15 cellular contexts compared by ENCODE assay signal in the genomic region with DNA sequence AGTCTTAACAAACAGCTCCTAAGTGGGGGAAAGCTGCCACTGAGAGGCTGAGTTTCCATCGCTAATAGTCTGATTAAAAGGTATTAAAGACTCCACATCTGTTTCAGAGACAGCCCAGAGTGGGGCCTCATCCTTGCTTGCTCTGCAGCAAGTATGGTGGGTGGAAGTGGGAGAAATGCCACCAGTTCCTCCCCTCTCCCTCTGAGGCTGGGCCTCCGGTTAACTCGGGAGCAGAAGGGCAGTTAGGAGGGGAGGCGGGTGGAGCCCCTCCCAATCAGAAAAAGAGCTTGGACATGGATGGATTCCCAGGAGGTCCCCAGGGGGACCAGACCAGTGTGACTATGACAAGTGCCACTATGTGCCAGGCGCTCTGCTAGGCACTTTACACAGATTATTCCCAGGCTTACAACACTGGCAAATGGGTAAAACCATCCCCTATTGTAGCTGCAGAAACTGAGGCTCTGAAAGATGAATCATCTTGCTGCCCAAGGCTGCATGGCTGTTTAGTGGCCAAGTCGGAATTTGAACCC. TPM values are rescaled to one million over a fixed set of nuclear protein-coding genes. Genes with fewer than 3 reads are reported as not detected.
A peak's percentile ranks its signal among the peaks of the same experiment; 100 is the strongest.
DNase-seq lines count a peak whose midpoint lies in the region; ATAC-seq and TF ChIP-seq lines count a peak whose summit lies in the region.
"Had no signal": no experiment of that assay in that cellular context is flagged by ENCODE, and none has a peak within 500 bp of the region (broad histone marks: within the 10 kb centered on the region; RNA-seq: fewer than 3 reads in every experiment).

No MANE protein-coding gene starts in this region.

- TF ChIP-seq POLR2A in tibial nerve (IDR thresholded peaks at IDR 0.05) (no peak), upper lobe of left lung (IDR thresholded peaks at IDR 0.05) (no peak)

- H3K9me3 ChIP-seq in tibial nerve (no peaks in the 10 kb centered on the region), upper lobe of left lung (no peaks in the 10 kb centered on the region)
- H3K9me3 ChIP-seq: Caco-2 had no signal

- 47 to 70% methylated on average over 5 to 6 of the region's 6 CpGs for WGBS in tibial nerve, 2 donors
- 91 to 92% methylated on average over 2 to 6 of the region's 6 CpGs for WGBS in upper lobe of left lung, 2 donors

- TF ChIP-seq EP300 in tibial nerve (IDR thresholded peaks at IDR 0.05) (no peak), upper lobe of left lung (IDR thresholded peaks at IDR 0.05) (no peak)

- H3K27me3 ChIP-seq in tibial nerve (no peaks in the 10 kb centered on the region), upper lobe of left lung (no peaks in the 10 kb centered on the region)

- H3K36me3 Mint-ChIP-seq in chondrocyte (ENCODE audit: low read depth) (peaks cover 21% of the 10 kb centered on the region), osteocyte (ENCODE audit: unreplicated experiment) (peaks cover 41% of the 10 kb centered on the region)

- no peak for ATAC-seq in upper lobe of left lung (ENCODE audit: low FRiP score in 2 of 2)

- H3K27ac ChIP-seq in tibial nerve (peak overlapping the region; percentile 25 to 87 (median 58)), upper lobe of left lung (peak overlapping the region in 1 of 4 donors; percentile 7)

- H3K27me3 Mint-ChIP-seq in chondrocyte (ENCODE audit: low read depth) (no peaks in the 10 kb centered on the region), osteocyte (ENCODE audit: unreplicated experiment) (no peaks in the 10 kb centered on the region)

- TF ChIP-seq CTCF in chondrocyte (IDR thresholded peaks at IDR 0.05) (no peak), osteocyte (IDR thresholded peaks at IDR 0.05) (no peak), tibial nerve (IDR thresholded peaks at IDR 0.05) (no peak), upper lobe of left lung (IDR thresholded peaks at IDR 0.05) (no peak)

- DNase-seq in NCI-H524 (lab: John Stamatoyannopoulos, UW), result peak; percentile 92 to 93
- DNase-seq in chondrocyte (ENCODE audit: low spot score), result peak; percentile 36
- no peak for DNase-seq in osteocyte (ENCODE audit: extremely low spot score, unreplicated experiment)
- DNase-seq in tibial nerve (ENCODE audit: low spot score in 2 of 2), result no peak
- no peak for DNase-seq in T-helper 2 cell
- no peak for DNase-seq in upper lobe of left lung
- DNase-seq in activated CD4-positive, alpha-beta T cell treated with anti-CD3 and anti-CD28 coated beads, Interleukin-2, amount 50 U/mL, for 48 hours, result no peak
- DNase-seq: Caco-2; NCI-H2227 treated with DMSO at 0.1 percent for 48 hours; NK-92 treated with Interleukin-12 subunit alpha and Interleukin-12 subunit beta, amount 100 ng/mL, for 24 hours; T-helper 1 cell had no signal

- no peak overlapping the region for H3K4me3 Mint-ChIP-seq in chondrocyte (ENCODE audit: unreplicated experiment)
- no peak overlapping the region for H3K4me3 Mint-ChIP-seq in osteocyte (ENCODE audit: unreplicated experiment)

- peaks cover 0 to 46% (median 19%) of the 10 kb centered on the region in 4 donors for H3K4me1 ChIP-seq in tibial nerve
- H3K4me1 ChIP-seq in upper lobe of left lung, result no peaks in the 10 kb centered on the region
- H3K4me1 ChIP-seq: Caco-2 had no signal

- no peak overlapping the region for H3K4me3 ChIP-seq in tibial nerve
- no peak overlapping the region for H3K4me3 ChIP-seq in upper lobe of left lung

- H3K36me3 ChIP-seq in tibial nerve, result peaks cover 0 to 83% (median 0%) of the 10 kb centered on the region in 3 donors
- H3K36me3 ChIP-seq in upper lobe of left lung, result peaks cover 9 to 89% (median 39%) of the 10 kb centered on the region in 4 donors

- H3K27ac Mint-ChIP-seq in chondrocyte (ENCODE audit: unreplicated experiment), result peak overlapping the region; percentile 97
- H3K27ac Mint-ChIP-seq in osteocyte (ENCODE audit: unreplicated experiment), result peak overlapping the region; percentile 14

- H3K9me3 Mint-ChIP-seq in chondrocyte (ENCODE audit: low read depth) (no peaks in the 10 kb centered on the region), osteocyte (ENCODE audit: unreplicated experiment) (no peaks in the 10 kb centered on the region)

- H3K4me1 Mint-ChIP-seq in chondrocyte (ENCODE audit: low read depth), result peaks cover 28% of the 10 kb centered on the region
- peaks cover 16% of the 10 kb centered on the region for H3K4me1 Mint-ChIP-seq in osteocyte (ENCODE audit: unreplicated experiment)

RNA-seq across cellular contexts. Expression of gene ASCL5, which starts 11.4 kb away (rescaled TPM):
- total RNA-seq in chondrocyte (0.19 TPM in 1 of 3 replicates, not detected in the others), osteocyte (not detected in 2 replicates), tibial nerve (not detected), upper lobe of left lung (not detected)
- total RNA-seq: M059J had no signal

RNA-seq across cellular contexts. Expression of gene TMEM9, which starts 15.9 kb away (rescaled TPM):
- 56.9 to 57.3 TPM (median 57.2 TPM) in 3 replicates for total RNA-seq in chondrocyte
- 63.9 and 64.2 TPM in 2 replicates for total RNA-seq in osteocyte
- total RNA-seq in tibial nerve, result 10 to 100 TPM; 57.9 to 73.9 (median 66.3) TPM
- 10 to 100 TPM; 29.3 to 73.6 (median 59.2) TPM for total RNA-seq in upper lobe of left lung

RNA-seq across cellular contexts. Expression of gene CACNA1S, which starts 26.1 kb away (rescaled TPM):
- total RNA-seq in chondrocyte (0.07 to 0.46 TPM (median 0.40 TPM) in 3 replicates), osteocyte (not detected in 2 replicates), tibial nerve (not detected), upper lobe of left lung (under 1 TPM in 3 of 6 donors, not detected in 3; 0.03 to 0.30 (median 0.10) TPM)
- total RNA-seq: G401, M059J, mucosa of gallbladder had no signal

RNA-seq across cellular contexts. Expression of gene IGFN1, which starts 52.2 kb away (rescaled TPM):
- 0.24 to 1.9 TPM (median 1.6 TPM) in 3 replicates for total RNA-seq in chondrocyte
- total RNA-seq in osteocyte, result 3.2 and 3.8 TPM in 2 replicates
- total RNA-seq in tibial nerve, result not detected
- total RNA-seq in upper lobe of left lung, result 1 to 10 TPM in 1 of 6 donors, under 1 TPM in 3, not detected in 2; 0.11 to 6.3 (median 0.79) TPM
- total RNA-seq: M059J, occipital lobe had no signal

Comparison
In these comparisons a context has a peak if more than half of its experiments do, and no peak if none do; other contexts are left out.
1. DNase-seq: peak in NCI-H524 (2 of 2) and chondrocyte (single experiment); none in osteocyte (single experiment), tibial nerve (0 of 2), T-helper 2 cell (0 of 5), upper lobe of left lung (0 of 2) and activated CD4-positive, alpha-beta T cell treated with anti-CD3 and anti-CD28 coated beads, Interleukin-2, amount 50 U/mL, for 48 hours (0 of 2).